Comparison of ENCODE assay signal across 8 cellular contexts in the genomic region with DNA sequence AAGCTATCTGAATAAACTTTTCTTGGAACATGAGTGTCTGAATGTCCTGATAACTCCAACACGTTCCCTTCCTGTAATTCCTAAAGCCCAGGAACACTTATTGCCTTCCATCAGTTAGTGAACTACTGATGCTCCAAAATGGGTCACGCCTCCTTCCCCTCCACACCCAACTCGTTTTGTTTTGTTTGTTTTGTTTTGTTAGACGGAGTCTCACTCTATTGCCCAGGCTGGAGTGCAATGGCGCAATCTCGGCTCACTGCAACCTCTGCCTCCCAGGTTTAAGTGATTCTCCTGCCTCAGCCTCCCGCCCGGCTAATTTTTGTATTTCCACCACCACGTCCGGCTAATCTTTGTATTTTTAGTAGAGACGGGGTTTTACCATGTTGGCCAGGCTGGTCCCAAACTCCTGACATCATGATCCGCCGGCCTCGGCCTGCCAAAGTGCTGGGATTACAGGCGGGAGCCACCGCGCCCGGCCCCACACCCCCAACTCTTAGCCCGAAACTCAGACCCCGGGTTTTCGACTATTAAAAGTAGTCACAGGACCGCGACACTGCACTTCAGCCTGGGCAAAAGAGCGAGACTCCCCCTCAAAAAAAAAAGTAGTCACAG. TPM values are rescaled to one million over a fixed set of nuclear protein-coding genes. Genes with fewer than 3 reads are reported as not detected.
DNase-seq lines count a peak whose midpoint lies in the region; ATAC-seq and TF ChIP-seq lines count a peak whose summit lies in the region.

No MANE protein-coding gene starts in this region.

- 0 out of 2 replicates have a peak, but pooled peaks cover 3% of the 10 kb centered on the region for H4K20me1 ChIP-seq in MM.1S (ENCODE audit: insufficient read depth, low read length)

- peak overlapping the region; percentile 53; the same call in 1 of the 2 replicates for H3K27ac ChIP-seq in MM.1S (ENCODE audit: low read length)

- DNase-seq in stimulated activated naive CD8-positive, alpha-beta T cell treated with anti-CD3 and anti-CD28 coated beads, Interleukin-15, amount 100 ng/mL, for 72 hours = peak in 1 of 2 donors; percentile 10
- no peak for DNase-seq in stimulated activated naive CD8-positive, alpha-beta T cell treated with anti-CD3 and anti-CD28 coated beads, Interleukin-15, Interleukin-2, amounts not matched to agents 100 U/mL and 50 U/mL, for 24 hours
- DNase-seq in MM.1S = no peak
- peak; percentile 9 for DNase-seq in neural crest cell (ENCODE audit: low read depth, low spot score)
- DNase-seq in SIG-M5 treated with dmso at 0.1 percent for 504 hours (lab: John Stamatoyannopoulos, UW; ENCODE audit: unreplicated experiment) = no peak
- DNase-seq in NK-92 (lab: John Stamatoyannopoulos, UW; ENCODE audit: unreplicated experiment) = no peak
- DNase-seq in HT-29 (ENCODE audit: low spot score) = no peak

- H3F3A ChIP-seq in MM.1S (ENCODE audit: insufficient read depth, low read length) = no peaks in the 10 kb centered on the region

- peak overlapping the region; percentile 97 for H2AFZ ChIP-seq in MM.1S (ENCODE audit: low read length)

- H3K4me1 Mint-ChIP-seq in stimulated activated naive CD8-positive, alpha-beta T cell treated with anti-CD3 and anti-CD28 coated beads, Interleukin-15, amount 100 ng/mL, for 72 hours = no peaks in the 10 kb centered on the region
- H3K4me1 Mint-ChIP-seq in neural crest cell = no peaks in the 10 kb centered on the region

- H3K27me3 Mint-ChIP-seq in stimulated activated naive CD8-positive, alpha-beta T cell treated with anti-CD3 and anti-CD28 coated beads, Interleukin-15, amount 100 ng/mL, for 72 hours = no peaks in the 10 kb centered on the region
- peaks cover 14% of the 10 kb centered on the region for H3K27me3 Mint-ChIP-seq in neural crest cell (ENCODE audit: low read depth)

- H3K79me2 ChIP-seq in MM.1S (ENCODE audit: low read length) = peaks cover 58% of the 10 kb centered on the region

- H3K9me3 ChIP-seq in MM.1S (replicated peaks; ENCODE audit: insufficient read depth, low read length) = no peaks in the 10 kb centered on the region
- no peaks in the 10 kb centered on the region for H3K9me3 ChIP-seq in endocrine pancreas (ENCODE audit: control insufficient read depth, low read length)

- H3K4me2 ChIP-seq in MM.1S (ENCODE audit: low read depth, low read length) = peak overlapping the region; percentile 61

- H3K27ac Mint-ChIP-seq in stimulated activated naive CD8-positive, alpha-beta T cell treated with anti-CD3 and anti-CD28 coated beads, Interleukin-15, amount 100 ng/mL, for 72 hours = peak overlapping the region; percentile 89 to 90
- peak overlapping the region; percentile 94 for H3K27ac Mint-ChIP-seq in neural crest cell (ENCODE audit: unreplicated experiment)

- TF ChIP-seq CTCF in MM.1S (IDR thresholded peaks at IDR 0.05; ENCODE audit: low read length) (no peak), neural crest cell (conservative IDR thresholded peaks at IDR 0.05) (no peak)

- peak overlapping the region; percentile 99 for H3K4me3 ChIP-seq in MM.1S (ENCODE audit: low read length)
- H3K4me3 ChIP-seq in endocrine pancreas (ENCODE audit: control insufficient read depth, insufficient read depth, low read length) = peak overlapping the region; percentile 79

- no peaks in the 10 kb centered on the region for H3K9me2 ChIP-seq in MM.1S (replicated peaks; ENCODE audit: insufficient read depth, low read length)

- H3K4me1 ChIP-seq in MM.1S (ENCODE audit: low read length) (peaks cover 5% of the 10 kb centered on the region), endocrine pancreas (ENCODE audit: control insufficient read depth, insufficient read depth, low read length) (peaks cover 6% of the 10 kb centered on the region)

- no peaks in the 10 kb centered on the region for H3K36me3 Mint-ChIP-seq in neural crest cell (ENCODE audit: low read depth)

- no peak overlapping the region for H3K4me3 Mint-ChIP-seq in stimulated activated naive CD8-positive, alpha-beta T cell treated with anti-CD3 and anti-CD28 coated beads, Interleukin-15, amount 100 ng/mL, for 72 hours
- H3K4me3 Mint-ChIP-seq in neural crest cell = no peak overlapping the region

- H3K9ac ChIP-seq in MM.1S (ENCODE audit: low read length) (peak overlapping the region; percentile 98), endocrine pancreas (ENCODE audit: control insufficient read depth, insufficient read depth, low read length) (peak overlapping the region; percentile 90)

- H3K36me3 ChIP-seq in MM.1S (replicated peaks; ENCODE audit: insufficient read depth, low read length) = no peaks in the 10 kb centered on the region
- H3K36me3 ChIP-seq in endocrine pancreas (ENCODE audit: control insufficient read depth, insufficient read depth, low read length) = no peaks in the 10 kb centered on the region

- peak; percentile 8 for ATAC-seq in stimulated activated naive CD8-positive, alpha-beta T cell treated with anti-CD3 and anti-CD28 coated beads, Interleukin-15, amount 100 ng/mL, for 72 hours
- ATAC-seq in stimulated activated naive CD8-positive, alpha-beta T cell treated with anti-CD3 and anti-CD28 coated beads, Interleukin-15, Interleukin-2, amounts not matched to agents 100 U/mL and 50 U/mL, for 24 hours = no peak

- H3K9me3 Mint-ChIP-seq in stimulated activated naive CD8-positive, alpha-beta T cell treated with anti-CD3 and anti-CD28 coated beads, Interleukin-15, amount 100 ng/mL, for 72 hours = no peaks in the 10 kb centered on the region
- no peaks in the 10 kb centered on the region for H3K9me3 Mint-ChIP-seq in neural crest cell

- H3K27me3 ChIP-seq in MM.1S (replicated peaks; ENCODE audit: insufficient read depth, low read length) = no peaks in the 10 kb centered on the region
- no peaks in the 10 kb centered on the region for H3K27me3 ChIP-seq in endocrine pancreas (ENCODE audit: control insufficient read depth, insufficient read depth, low read length)

RNA-seq across cellular contexts. Expression of gene IER3IP1, which starts 0.8 kb away (rescaled TPM):
- total RNA-seq in neural crest cell = 14.2 and 15.9 TPM in 2 replicates
- total RNA-seq in HT-29 (2014; rRNA removed; shearing (Covaris generic)) = 18.9 and 24.6 TPM in 2 replicates

RNA-seq across cellular contexts. Expression of gene HDHD2, which starts 25.1 kb away (rescaled TPM):
- total RNA-seq in neural crest cell = 58.1 and 59.8 TPM in 2 replicates
- total RNA-seq in HT-29 (2014; rRNA removed; shearing (Covaris generic)) = 8.4 and 12.2 TPM in 2 replicates
